Comparison of ENCODE assay signal across 8 cellular contexts in the genomic region with DNA sequence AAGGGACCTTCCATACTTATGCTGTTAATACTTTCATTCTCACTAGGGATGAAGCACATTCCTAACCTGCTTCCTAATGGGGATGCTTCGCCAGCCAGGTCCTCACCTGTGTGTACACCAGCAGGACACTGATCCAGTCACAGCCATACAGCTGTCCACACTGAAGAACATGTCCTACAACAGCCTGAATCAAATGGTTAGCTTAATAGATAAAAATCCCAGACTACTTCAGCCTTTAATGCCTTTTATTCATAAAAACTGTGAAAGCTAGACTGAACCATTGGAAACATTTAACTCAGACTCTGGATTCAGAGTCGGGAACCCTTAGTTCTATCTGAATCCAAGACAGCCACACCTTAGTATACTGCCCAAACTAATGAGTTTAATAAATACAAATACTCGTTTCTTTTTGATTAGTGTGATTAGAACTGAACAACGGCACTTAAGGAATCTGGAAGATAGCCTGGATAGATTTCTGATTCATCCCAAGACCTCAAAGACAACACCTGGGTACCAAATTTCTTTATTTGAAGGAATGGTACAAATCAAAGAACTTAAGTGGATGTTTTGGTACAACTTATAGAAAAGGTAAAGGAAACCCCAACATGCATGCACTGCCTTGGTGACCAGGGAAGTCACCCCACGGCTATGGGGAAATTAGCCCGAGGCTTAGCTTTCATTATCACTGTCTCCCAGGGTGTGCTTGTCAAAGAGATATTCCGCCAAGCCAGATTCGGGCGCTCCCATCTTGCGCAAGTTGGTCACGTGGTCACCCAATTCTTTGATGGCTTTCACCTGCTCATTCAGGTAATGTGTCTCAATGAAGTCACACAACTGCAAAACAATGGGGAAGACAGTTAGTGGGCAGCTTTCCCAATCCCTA. TPM values are rescaled to one million over a fixed set of nuclear protein-coding genes. Genes with fewer than 3 reads are reported as not detected.
DNase-seq lines count a peak whose midpoint lies in the region; ATAC-seq, FAIRE-seq and TF ChIP-seq lines count a peak whose summit lies in the region.
"Not testable (repeated sequence)": the region's sequence is repeated elsewhere in the genome, so short reads cannot be mapped to it uniquely, and the experiment has no call there.

No MANE protein-coding gene starts in this region.

- not testable (repeated sequence) for H2AFZ ChIP-seq in keratinocyte (ENCODE audit: control insufficient read depth, low read length)

- FAIRE-seq in keratinocyte (lab: Jason Lieb, UNC): not testable (repeated sequence)

- not testable (repeated sequence) for ATAC-seq in T-helper 17 cell; effector memory CD8-positive, alpha-beta T cell (replicated peaks); stimulated activated naive CD8-positive, alpha-beta T cell treated with anti-CD3 and anti-CD28 coated beads, Interleukin-15, amount 100 ng/mL, for 72 hours

- H4K20me1 ChIP-seq in BLaER1: peaks cover 36% of the 10 kb centered on the region
- H4K20me1 ChIP-seq in keratinocyte (ENCODE audit: control insufficient read depth, extremely low read depth, insufficient read depth, low read length): peaks cover 25% of the 10 kb centered on the region

- peak overlapping the region; percentile 97 for H3K27ac Mint-ChIP-seq in T-helper 17 cell
- H3K27ac Mint-ChIP-seq in activated naive CD8-positive, alpha-beta T cell treated with anti-CD3 and anti-CD28 coated beads for 36 hours: peak overlapping the region; percentile 61
- peak overlapping the region; percentile 97 for H3K27ac Mint-ChIP-seq in effector memory CD8-positive, alpha-beta T cell
- H3K27ac Mint-ChIP-seq in neural crest cell (ENCODE audit: unreplicated experiment): not testable (repeated sequence)
- H3K27ac Mint-ChIP-seq in stimulated activated naive CD8-positive, alpha-beta T cell treated with anti-CD3 and anti-CD28 coated beads, Interleukin-15, amount 100 ng/mL, for 72 hours: peak overlapping the region in 1 of 2 donors; percentile 81

- H3K9me3 Mint-ChIP-seq in activated naive CD8-positive, alpha-beta T cell treated with anti-CD3 and anti-CD28 coated beads for 36 hours; effector memory CD8-positive, alpha-beta T cell; neural crest cell; stimulated activated naive CD8-positive, alpha-beta T cell treated with anti-CD3 and anti-CD28 coated beads, Interleukin-15, amount 100 ng/mL, for 72 hours: not testable (repeated sequence)

- H3K36me3 Mint-ChIP-seq in T-helper 17 cell (ENCODE audit: low read depth) (peaks cover 12% of the 10 kb centered on the region), neural crest cell (ENCODE audit: low read depth) (peaks cover 38% of the 10 kb centered on the region)
- peaks cover 41% of the 10 kb centered on the region for H3K36me3 Mint-ChIP-seq in activated naive CD8-positive, alpha-beta T cell treated with anti-CD3 and anti-CD28 coated beads for 36 hours
- H3K36me3 Mint-ChIP-seq in effector memory CD8-positive, alpha-beta T cell (ENCODE audit: insufficient read depth): peaks cover 84% of the 10 kb centered on the region

- dilution Hi-C loops in keratinocyte (cut with MboI; ENCODE audit: extremely low pct_ligation_motif_present, low sequenced_read_pairs): not testable (repeated sequence)

- peak overlapping the region; percentile 94 for H3K4me3 Mint-ChIP-seq in T-helper 17 cell
- H3K4me3 Mint-ChIP-seq in activated naive CD8-positive, alpha-beta T cell treated with anti-CD3 and anti-CD28 coated beads for 36 hours: peak overlapping the region; percentile 52
- peak overlapping the region; percentile 91 to 92 for H3K4me3 Mint-ChIP-seq in effector memory CD8-positive, alpha-beta T cell
- H3K4me3 Mint-ChIP-seq in neural crest cell: peak overlapping the region; percentile 98
- peak overlapping the region; percentile 83 to 89 for H3K4me3 Mint-ChIP-seq in stimulated activated naive CD8-positive, alpha-beta T cell treated with anti-CD3 and anti-CD28 coated beads, Interleukin-15, amount 100 ng/mL, for 72 hours

- H3K27ac ChIP-seq in BLaER1: peak overlapping the region; percentile 75
- H3K27ac ChIP-seq in keratinocyte (ENCODE audit: control insufficient read depth, insufficient read depth, low read length): not testable (repeated sequence)

- H3K4me1 Mint-ChIP-seq in T-helper 17 cell: peaks cover 39% of the 10 kb centered on the region
- H3K4me1 Mint-ChIP-seq in activated naive CD8-positive, alpha-beta T cell treated with anti-CD3 and anti-CD28 coated beads for 36 hours: peaks cover 36% of the 10 kb centered on the region
- peaks cover 25 to 29% of the 10 kb centered on the region in 2 donors for H3K4me1 Mint-ChIP-seq in effector memory CD8-positive, alpha-beta T cell (ENCODE audit: low read depth in 2 of 2)
- H3K4me1 Mint-ChIP-seq in neural crest cell: peaks cover 43% of the 10 kb centered on the region
- H3K4me1 Mint-ChIP-seq in stimulated activated naive CD8-positive, alpha-beta T cell treated with anti-CD3 and anti-CD28 coated beads, Interleukin-15, amount 100 ng/mL, for 72 hours: peaks cover 46% of the 10 kb centered on the region

- TF ChIP-seq CTCF in keratinocyte (optimal IDR thresholded peaks at IDR 0.05 in 1 of 3, IDR thresholded peaks at IDR 0.05 in 1 of 3, conservative IDR thresholded peaks at IDR 0.05 in 1 of 3; ENCODE audit: extremely low read depth in 1 of 3, insufficient read depth in 2 of 3, low read length in 3 of 3); neural crest cell (conservative IDR thresholded peaks at IDR 0.05): not testable (repeated sequence)

- H3K4me1 ChIP-seq in BLaER1: peaks cover 60% of the 10 kb centered on the region
- H3K4me1 ChIP-seq in keratinocyte (ENCODE audit: control insufficient read depth, extremely low read depth, insufficient read depth, low read length): peaks cover 27% of the 10 kb centered on the region

- H3K9ac ChIP-seq in BLaER1: peak overlapping the region; percentile 30; the same call in 1 of the 2 replicates
- not testable (repeated sequence) for H3K9ac ChIP-seq in keratinocyte (ENCODE audit: control insufficient read depth, extremely low read depth, insufficient read depth, low read length)

- peak overlapping the region; percentile 96 for H3K4me2 ChIP-seq in BLaER1
- peak overlapping the region; percentile 85 for H3K4me2 ChIP-seq in keratinocyte (ENCODE audit: control insufficient read depth, extremely low read depth, insufficient read depth, low read depth, low read length)

- H3K79me2 ChIP-seq in keratinocyte (ENCODE audit: control insufficient read depth, insufficient read depth, low read length): peaks cover 20% of the 10 kb centered on the region

- H3K27me3 Mint-ChIP-seq in T-helper 17 cell; activated naive CD8-positive, alpha-beta T cell treated with anti-CD3 and anti-CD28 coated beads for 36 hours; effector memory CD8-positive, alpha-beta T cell; neural crest cell (ENCODE audit: low read depth); stimulated activated naive CD8-positive, alpha-beta T cell treated with anti-CD3 and anti-CD28 coated beads, Interleukin-15, amount 100 ng/mL, for 72 hours: not testable (repeated sequence)

- peak; percentile 39 for DNase-seq in HT-29 (ENCODE audit: low spot score)
- not testable (repeated sequence) for DNase-seq in T-helper 17 cell; activated naive CD8-positive, alpha-beta T cell treated with anti-CD3 and anti-CD28 coated beads for 36 hours; effector memory CD8-positive, alpha-beta T cell; keratinocyte (ENCODE audit: low read depth, low spot score); neural crest cell (ENCODE audit: low read depth, low spot score); stimulated activated naive CD8-positive, alpha-beta T cell treated with anti-CD3 and anti-CD28 coated beads, Interleukin-15, amount 100 ng/mL, for 72 hours

- not testable (repeated sequence) for H3K9me1 ChIP-seq in keratinocyte (ENCODE audit: control insufficient read depth, extremely low read depth, insufficient read depth, low read length)

- H3K27me3 ChIP-seq in BLaER1; keratinocyte (ENCODE audit: control insufficient read depth, extremely low read depth, insufficient read depth, low read length): not testable (repeated sequence)

- not testable (repeated sequence) for H3K9me3 ChIP-seq in BLaER1; T-helper 17 cell (ENCODE audit: control insufficient read depth, low read length, poor library complexity, severe bottlenecking); keratinocyte (ENCODE audit: control insufficient read depth, low read depth, low read length)

- peaks cover 25% of the 10 kb centered on the region for H3K36me3 ChIP-seq in BLaER1
- peaks cover 12 to 26% of the 10 kb centered on the region in 2 experiments for H3K36me3 ChIP-seq in keratinocyte (ENCODE audit: control insufficient read depth in 2 of 2, extremely low read depth in 1 of 2, insufficient read depth in 2 of 2, low read length in 2 of 2)

- H3K4me3 ChIP-seq in BLaER1: peak overlapping the region; percentile 9; the same call in 1 of the 2 replicates
- peak overlapping the region in 1 of 3 experiments; percentile 96 for H3K4me3 ChIP-seq in keratinocyte (ENCODE audit: control insufficient read depth in 2 of 3, extremely low read depth in 1 of 3, insufficient read depth in 2 of 3, low read depth in 1 of 3, low read length in 3 of 3)

RNA-seq across cellular contexts. Expression of a gene that starts 3.1 kb away (rescaled TPM):
- 1,803 and 2,077 TPM in 2 replicates for total RNA-seq in HT-29 (2014; rRNA removed; shearing (Covaris generic))
- total RNA-seq in T-helper 17 cell (1,000 to 10,000 TPM; 1,744 to 2,260 TPM), neural crest cell (1,207 and 1,209 TPM in 2 replicates)
- total RNA-seq in activated naive CD8-positive, alpha-beta T cell treated with anti-CD3 and anti-CD28 coated beads for 36 hours: 100 to 1,000 TPM; 821 to 824 TPM
- 1,058 to 1,956 TPM (median 1,726 TPM) in 3 replicates for polyA plus RNA-seq in keratinocyte
- polyA plus RNA-seq in keratinocyte (2011; ENCODE audit: low read depth): 5,183 TPM
- polyA plus RNA-seq in keratinocyte (2011; cell fraction: cytosol; rRNA removed): 5,489 and 7,583 TPM in 2 replicates
- 797 and 1,049 TPM in 2 replicates for polyA plus RNA-seq in keratinocyte (2011; cell fraction: nucleus; rRNA removed)
- 2,908 and 8,623 TPM in 2 replicates for polyA plus RNA-seq in keratinocyte (2012; ENCODE audit: low replicate concordance)
- 1,021 to 1,963 TPM (median 1,204 TPM) in 3 replicates for polyA minus RNA-seq in keratinocyte
- 2,586 TPM for polyA minus RNA-seq in keratinocyte (2011; cell fraction: cytosol; rRNA and poly(A)+ RNA removed)
- 293 and 451 TPM in 2 replicates for polyA minus RNA-seq in keratinocyte (2011; cell fraction: nucleus; rRNA and poly(A)+ RNA removed)

RNA-seq across cellular contexts. Expression of a gene that starts 14.1 kb away (rescaled TPM):
- 0.46 TPM in 1 of 2 replicates, not detected in the other for total RNA-seq in HT-29 (2014; rRNA removed; shearing (Covaris generic))
- total RNA-seq in T-helper 17 cell (under 1 TPM; 0.26 to 0.35 TPM), neural crest cell (0.52 and 0.96 TPM in 2 replicates)
- 1 to 10 TPM in 1 of 2 experiments, under 1 TPM in 1; 0.58 to 1.0 TPM for total RNA-seq in activated naive CD8-positive, alpha-beta T cell treated with anti-CD3 and anti-CD28 coated beads for 36 hours
- polyA plus RNA-seq in keratinocyte: 0.02 to 0.28 TPM (median 0.13 TPM) in 3 replicates
- not detected for polyA plus RNA-seq in keratinocyte (2011; ENCODE audit: low read depth)
- polyA plus RNA-seq in keratinocyte (2011; cell fraction: cytosol; rRNA removed): 0.06 and 0.07 TPM in 2 replicates
- polyA plus RNA-seq in keratinocyte (2011; cell fraction: nucleus; rRNA removed): 0.19 and 0.23 TPM in 2 replicates
- polyA plus RNA-seq in keratinocyte (2012; ENCODE audit: low replicate concordance): 0.87 and 2.4 TPM in 2 replicates
- 0.10 TPM in 1 of 3 replicates, not detected in the others for polyA minus RNA-seq in keratinocyte
- not detected for polyA minus RNA-seq in keratinocyte (2011; cell fraction: cytosol; rRNA and poly(A)+ RNA removed)
- polyA minus RNA-seq in keratinocyte (2011; cell fraction: nucleus; rRNA and poly(A)+ RNA removed): 0.23 TPM in 1 of 2 replicates, not detected in the other

RNA-seq across cellular contexts. Expression of a gene that starts 46.9 kb away (rescaled TPM):
- total RNA-seq in HT-29 (2014; rRNA removed; shearing (Covaris generic)): 1.6 TPM in 1 of 2 replicates, not detected in the other
- total RNA-seq in T-helper 17 cell (not detected), neural crest cell (1.0 and 3.4 TPM in 2 replicates)
- not detected for total RNA-seq in activated naive CD8-positive, alpha-beta T cell treated with anti-CD3 and anti-CD28 coated beads for 36 hours
- 0.31 to 0.66 TPM (median 0.32 TPM) in 3 replicates for polyA plus RNA-seq in keratinocyte
- 0.81 TPM for polyA plus RNA-seq in keratinocyte (2011; ENCODE audit: low read depth)
- 0.35 and 1.0 TPM in 2 replicates for polyA plus RNA-seq in keratinocyte (2011; cell fraction: cytosol; rRNA removed)
- 0.50 and 0.92 TPM in 2 replicates for polyA plus RNA-seq in keratinocyte (2011; cell fraction: nucleus; rRNA removed)
- polyA plus RNA-seq in keratinocyte (2012; ENCODE audit: low replicate concordance): 0.52 and 0.79 TPM in 2 replicates
- polyA minus RNA-seq in keratinocyte: 0.10 to 0.30 TPM (median 0.13 TPM) in 3 replicates
- 1.2 TPM for polyA minus RNA-seq in keratinocyte (2011; cell fraction: cytosol; rRNA and poly(A)+ RNA removed)
- polyA minus RNA-seq in keratinocyte (2011; cell fraction: nucleus; rRNA and poly(A)+ RNA removed): 0.21 and 0.70 TPM in 2 replicates
